In genomic region chr7:23013715-23014649, GRCh38 we compare ENCODE assay signal across 1 cellular context.
TF ChIP-seq lines count a peak whose summit lies in the region.

HYCC1 (minus strand) TSS chr7:23014130; CDS start chr7:22991111, 23,019 bp downstream.

TF ChIP-seq in HepG2, 621 proteins besides CTCF, POLR2A, EP300 and RAD21 (continued from another document and continues in another):
- TF ChIP-seq CBX2 (IDR thresholded peaks at IDR 0.05; ENCODE audit: low read depth, low read length) (no peak), CBX2 (CRISPR knock-in tag; IDR thresholded peaks at IDR 0.05; ENCODE audit: low read depth) (no peak), NR1H2 (CRISPR knock-in tag; IDR thresholded peaks at IDR 0.05; ENCODE audit: borderline replicate concordance, low read depth) (no peak), FOXP4 (CRISPR knock-in tag; IDR thresholded peaks at IDR 0.05) (no peak), ZNF563 (CRISPR knock-in tag; IDR thresholded peaks at IDR 0.05) (peak; percentile 60; the same call in 1 of the 2 replicates), ZNF230 (CRISPR knock-in tag; IDR thresholded peaks at IDR 0.05) (no peak), ZFP1 (CRISPR knock-in tag; IDR thresholded peaks at IDR 0.05) (no peak), REPIN1 (CRISPR knock-in tag; IDR thresholded peaks at IDR 0.05; ENCODE audit: borderline replicate concordance, low read depth) (no peak), PRPF4 (IDR thresholded peaks at IDR 0.05; ENCODE audit: low read depth, low read length, poor library complexity, severe bottlenecking) (no peak), THAP7 (CRISPR knock-in tag; IDR thresholded peaks at IDR 0.05) (no peak), ZNF18 (CRISPR knock-in tag; IDR thresholded peaks at IDR 0.05; ENCODE audit: insufficient replicate concordance) (no peak), ZNF558 (CRISPR knock-in tag; IDR thresholded peaks at IDR 0.05; ENCODE audit: borderline replicate concordance) (no peak), PAF1 (CRISPR knock-in tag; IDR thresholded peaks at IDR 0.05) (no peak), ZNF496 (CRISPR knock-in tag; IDR thresholded peaks at IDR 0.05; ENCODE audit: insufficient replicate concordance) (no peak), ZNF337 (CRISPR knock-in tag; IDR thresholded peaks at IDR 0.05; ENCODE audit: borderline replicate concordance, low read depth) (peak; percentile 56; the same call in 1 of the 2 replicates), DMAP1 (CRISPR knock-in tag; IDR thresholded peaks at IDR 0.05) (peak; percentile 30; the same call in 1 of the 2 replicates), ZNF672 (CRISPR knock-in tag; IDR thresholded peaks at IDR 0.05) (no peak), ZNF513 (CRISPR knock-in tag; conservative IDR thresholded peaks at IDR 0.05) (peak; percentile 81; the same call in 1 of the 2 replicates), NFATC3 (CRISPR knock-in tag; IDR thresholded peaks at IDR 0.05) (no peak), KLF12 (CRISPR knock-in tag; IDR thresholded peaks at IDR 0.05; ENCODE audit: borderline replicate concordance) (no peak), ATF7-NPFF (CRISPR knock-in tag; IDR thresholded peaks at IDR 0.05; ENCODE audit: low read depth) (no peak; the same call in 1 of the 2 replicates), AHR (CRISPR knock-in tag; IDR thresholded peaks at IDR 0.05) (no peak), CHCHD3 (CRISPR knock-in tag; IDR thresholded peaks at IDR 0.05) (no peak), PAWR (CRISPR knock-in tag; IDR thresholded peaks at IDR 0.05; ENCODE audit: borderline replicate concordance) (no peak), ZNF777 (CRISPR knock-in tag; IDR thresholded peaks at IDR 0.05) (no peak), HNF4G (IDR thresholded peaks at IDR 0.05; ENCODE audit: borderline replicate concordance, low read depth, low read length) (0 out of 2 replicates have a peak, but pooled peaks have one; percentile 30), HNF4G (CRISPR knock-in tag; IDR thresholded peaks at IDR 0.05; ENCODE audit: borderline replicate concordance, low read depth) (no peak), MLXIP (CRISPR knock-in tag; IDR thresholded peaks at IDR 0.05; ENCODE audit: borderline replicate concordance) (0 out of 2 replicates have a peak, but pooled peaks have one; percentile 47), ZNF709 (CRISPR knock-in tag; IDR thresholded peaks at IDR 0.05) (0 out of 2 replicates have a peak, but pooled peaks have one; percentile 61), ZNF274 (CRISPR knock-in tag; IDR thresholded peaks at IDR 0.05) (0 out of 2 replicates have a peak, but pooled peaks have one; percentile 70), ZNF770 (CRISPR knock-in tag; IDR thresholded peaks at IDR 0.05) (no peak; the same call in 1 of the 2 replicates), BHLHE40 (IDR thresholded peaks at IDR 0.05; ENCODE audit: low read length) (no peak), SKIL (CRISPR knock-in tag; IDR thresholded peaks at IDR 0.05; ENCODE audit: borderline replicate concordance) (no peak), DRAP1 (CRISPR knock-in tag; IDR thresholded peaks at IDR 0.05) (peak; percentile 93), PRMT3 (CRISPR knock-in tag; IDR thresholded peaks at IDR 0.05; ENCODE audit: borderline replicate concordance, low read depth) (no peak; the same call in 1 of the 2 replicates), TARDBP (CRISPR knock-in tag; IDR thresholded peaks at IDR 0.05) (no peak), SOX5 (CRISPR knock-in tag; IDR thresholded peaks at IDR 0.05; ENCODE audit: borderline replicate concordance) (0 out of 2 replicates have a peak, but pooled peaks have one; percentile 6), MIER2 (CRISPR knock-in tag; IDR thresholded peaks at IDR 0.05) (no peak), ZFP36L2 (CRISPR knock-in tag; IDR thresholded peaks at IDR 0.05) (no peak), ZGPAT (CRISPR knock-in tag; IDR thresholded peaks at IDR 0.05) (peak; percentile 60; the same call in 1 of the 2 replicates), FIP1L1 (IDR thresholded peaks at IDR 0.05; ENCODE audit: borderline replicate concordance, insufficient read depth, low read depth, low read length) (no peak), TRIM22 (IDR thresholded peaks at IDR 0.05) (no peak), ZNF879 (CRISPR knock-in tag; IDR thresholded peaks at IDR 0.05) (no peak), ZNF362 (CRISPR knock-in tag; IDR thresholded peaks at IDR 0.05; ENCODE audit: borderline replicate concordance) (peak; percentile 67; the same call in 1 of the 2 replicates), KDM2A (CRISPR knock-in tag; IDR thresholded peaks at IDR 0.05; ENCODE audit: borderline replicate concordance, low read depth) (peak; percentile 60)
